Comparison of ENCODE assay signal across 19 cellular contexts in genomic region chr7:44505595-44505994, GRCh38. TPM values are rescaled to one million over a fixed set of nuclear protein-coding genes. Genes with fewer than 3 reads are reported as not detected.
DNase-seq lines count a peak whose midpoint lies in the region; ATAC-seq and TF ChIP-seq lines count a peak whose summit lies in the region.
"Had no signal": no experiment of that assay in that cellular context is flagged by ENCODE, and none has a peak within 500 bp of the region (broad histone marks: within the 10 kb centered on the region; RNA-seq: fewer than 3 reads in every experiment).

No MANE protein-coding gene starts in this region.

- CTCF ChIA-PET in activated B cell treated with CpG ODN at 0.5 μM for 24 hours (lab: Charles Lee) (no interaction called here), HEK293T (lab: Yijun Ruan, JAX) (no interaction called here)

- H3K36me3 Mint-ChIP-seq in activated T-cell treated with anti-CD3 and anti-CD28 coated beads, Interleukin-2, amount 50 U/mL, for 4 hours (ENCODE audit: insufficient read depth), result no peaks in the 10 kb centered on the region
- no peaks in the 10 kb centered on the region for H3K36me3 Mint-ChIP-seq in activated B cell treated with CpG ODN at 0.5 μM for 24 hours (ENCODE audit: low read depth)
- no peaks in the 10 kb centered on the region for H3K36me3 Mint-ChIP-seq in stimulated activated effector memory CD8-positive, alpha-beta T cell treated with anti-CD3 and anti-CD28 coated beads, Interleukin-12 subunit alpha, Interleukin-12 subunit beta, amount 100 ng/mL, for 72 hours

- H3K27ac ChIP-seq in thyroid gland, result no peak overlapping the region
- H3K27ac ChIP-seq: HL-60 had no signal

- intact Hi-C loops in activated B cell treated with CpG ODN at 0.5 μM for 24 hours (cut with micrococcal nuclease), result no loop called here
- intact Hi-C loops in thyroid gland (cut with DNase I), result no loop called here

- H3K4me1 Mint-ChIP-seq in activated T-cell treated with anti-CD3 and anti-CD28 coated beads, Interleukin-2, amount 50 U/mL, for 4 hours (ENCODE audit: low read depth), result peaks cover 7% of the 10 kb centered on the region
- H3K4me1 Mint-ChIP-seq in activated B cell treated with CpG ODN at 0.5 μM for 24 hours, result peaks cover 2% of the 10 kb centered on the region
- peaks cover 10% of the 10 kb centered on the region for H3K4me1 Mint-ChIP-seq in stimulated activated effector memory CD8-positive, alpha-beta T cell treated with anti-CD3 and anti-CD28 coated beads, Interleukin-12 subunit alpha, Interleukin-12 subunit beta, amount 100 ng/mL, for 72 hours

- no peaks in the 10 kb centered on the region for H3K4me1 ChIP-seq in thyroid gland

- WGBS in thyroid gland, 2 donors, result 72 to 75% methylated on average over 3 of the region's 3 CpGs

- no peaks in the 10 kb centered on the region for H3K36me3 ChIP-seq in thyroid gland

- H3K27me3 Mint-ChIP-seq in activated T-cell treated with anti-CD3 and anti-CD28 coated beads, Interleukin-2, amount 50 U/mL, for 4 hours (ENCODE audit: low read depth), result peaks cover 5% of the 10 kb centered on the region
- H3K27me3 Mint-ChIP-seq in activated B cell treated with CpG ODN at 0.5 μM for 24 hours, result no peaks in the 10 kb centered on the region

- DNase-seq in activated T-cell treated with anti-CD3 and anti-CD28 coated beads, Interleukin-2, amount 50 U/mL, for 4 hours, result no peak
- no peak for DNase-seq in activated T-cell treated with anti-CD3 and anti-CD28 coated beads, Interleukin-2, amount 50 U/mL, for 48 hours
- peak; percentile 38 for DNase-seq in GM12865 (ENCODE audit: low read depth)
- DNase-seq in activated B cell treated with CpG ODN at 0.5 μM for 24 hours, result no peak
- no peak for DNase-seq in stimulated activated effector memory CD8-positive, alpha-beta T cell treated with anti-CD3 and anti-CD28 coated beads, Interleukin-12 subunit alpha, Interleukin-12 subunit beta, amount 100 ng/mL, for 72 hours (ENCODE audit: low spot score in 2 of 2)
- no peak for DNase-seq in HEK293T (ENCODE audit: extremely low spot score)
- DNase-seq in thyroid gland, result no peak
- DNase-seq: C1 segment of cervical spinal cord; DMS79; H7; IMR-90; NCI-H1105; NCI-H2081 treated with DMSO at 0.1 percent for 48 hours; NCI-H510A; NCI-H748 treated with DMSO at 0.1 percent for 48 hours; NK-92 treated with Interleukin-12 subunit alpha and Interleukin-12 subunit beta, amount 100 ng/mL, for 24 hours; Right ventricle myocardium superior had no signal

- peak; percentile 34 to 50 for ATAC-seq in activated T-cell treated with anti-CD3 and anti-CD28 coated beads, Interleukin-2, amount 50 U/mL, for 4 hours
- peak; percentile 18 for ATAC-seq in activated B cell treated with CpG ODN at 0.5 μM for 24 hours (ENCODE audit: low read depth)
- ATAC-seq in stimulated activated effector memory CD8-positive, alpha-beta T cell treated with anti-CD3 and anti-CD28 coated beads, Interleukin-12 subunit alpha, Interleukin-12 subunit beta, amount 100 ng/mL, for 72 hours, result peak; percentile 34

- POLR2A ChIA-PET in activated B cell treated with CpG ODN at 0.5 μM for 24 hours (lab: Charles Lee) (no interaction called here), HEK293T (lab: Yijun Ruan, JAX) (no interaction called here)

- no peak overlapping the region for H3K4me3 Mint-ChIP-seq in activated T-cell treated with anti-CD3 and anti-CD28 coated beads, Interleukin-2, amount 50 U/mL, for 4 hours
- no peak overlapping the region for H3K4me3 Mint-ChIP-seq in activated B cell treated with CpG ODN at 0.5 μM for 24 hours
- no peak overlapping the region for H3K4me3 Mint-ChIP-seq in stimulated activated effector memory CD8-positive, alpha-beta T cell treated with anti-CD3 and anti-CD28 coated beads, Interleukin-12 subunit alpha, Interleukin-12 subunit beta, amount 100 ng/mL, for 72 hours

- no peaks in the 10 kb centered on the region for H3K27me3 ChIP-seq in thyroid gland

- TF ChIP-seq POLR2A in thyroid gland (IDR thresholded peaks at IDR 0.05), result no peak

- peak overlapping the region; percentile 31 for H3K27ac Mint-ChIP-seq in activated B cell treated with CpG ODN at 0.5 μM for 24 hours
- H3K27ac Mint-ChIP-seq in stimulated activated effector memory CD8-positive, alpha-beta T cell treated with anti-CD3 and anti-CD28 coated beads, Interleukin-12 subunit alpha, Interleukin-12 subunit beta, amount 100 ng/mL, for 72 hours, result no peak overlapping the region

- TF ChIP-seq CTCF in GM12865 (IDR thresholded peaks at IDR 0.05; ENCODE audit: insufficient read depth, low read depth, low read length, missing control alignments) (no peak), activated B cell treated with CpG ODN at 0.5 μM for 24 hours (IDR thresholded peaks at IDR 0.05) (no peak), thyroid gland (IDR thresholded peaks at IDR 0.05) (no peak)

- H3K9me3 ChIP-seq in thyroid gland, result no peaks in the 10 kb centered on the region

- peaks cover 8% of the 10 kb centered on the region for H3K9me3 Mint-ChIP-seq in activated T-cell treated with anti-CD3 and anti-CD28 coated beads, Interleukin-2, amount 50 U/mL, for 4 hours
- peaks cover 11% of the 10 kb centered on the region for H3K9me3 Mint-ChIP-seq in activated B cell treated with CpG ODN at 0.5 μM for 24 hours
- peaks cover 7% of the 10 kb centered on the region for H3K9me3 Mint-ChIP-seq in stimulated activated effector memory CD8-positive, alpha-beta T cell treated with anti-CD3 and anti-CD28 coated beads, Interleukin-12 subunit alpha, Interleukin-12 subunit beta, amount 100 ng/mL, for 72 hours

- H3K4me3 ChIP-seq in GM12865 (ENCODE audit: low read depth, low read length) (no peak overlapping the region), thyroid gland (replicated peaks in 1 of 3) (no peak overlapping the region)

TF ChIP-seq in HEK293T, 16 proteins besides CTCF, POLR2A, EP300 and RAD21:
- TF ChIP-seq L3MBTL2 (conservative IDR thresholded peaks at IDR 0.05), result no peak
- TF ChIP-seq FOXM1 (IDR thresholded peaks at IDR 0.05; ENCODE audit: borderline replicate concordance), result no peak

RNA-seq across cellular contexts. Expression of gene NUDCD3, which starts 15.1 kb away (rescaled TPM):
- 10 to 100 TPM; 68.4 to 80.3 (median 75.7) TPM for total RNA-seq in activated T-cell treated with anti-CD3 and anti-CD28 coated beads, Interleukin-2, amount 50 U/mL, for 4 hours
- 80.7 and 85.1 TPM in 2 replicates for total RNA-seq in activated B cell treated with CpG ODN at 0.5 μM for 24 hours
- 10 to 100 TPM; 41.4 to 76.9 (median 52.0) TPM for total RNA-seq in thyroid gland

RNA-seq across cellular contexts. Expression of gene NPC1L1, which starts 35.5 kb away (rescaled TPM):
- total RNA-seq in activated T-cell treated with anti-CD3 and anti-CD28 coated beads, Interleukin-2, amount 50 U/mL, for 4 hours, result under 1 TPM in 1 of 3 donors, not detected in 2; 0.03 TPM
- total RNA-seq in activated B cell treated with CpG ODN at 0.5 μM for 24 hours (not detected in 2 replicates), thyroid gland (not detected)
- total RNA-seq: G401, H7, IMR-90 had no signal
